17 cellular contexts compared by ENCODE assay signal in genomic region chr5:160496334-160496733, GRCh38.
DNase-seq lines count a peak whose midpoint lies in the region; ATAC-seq, FAIRE-seq and TF ChIP-seq lines count a peak whose summit lies in the region.
"Had no signal": no experiment of that assay in that cellular context is flagged by ENCODE, and none has a peak within 500 bp of the region (broad histone marks: within the 10 kb centered on the region; RNA-seq: fewer than 3 reads in every experiment).

No MANE protein-coding gene starts in this region.

- TF ChIP-seq CTCF in gastroesophageal sphincter (IDR thresholded peaks at IDR 0.05) (no peak), PC-3 (conservative IDR thresholded peaks at IDR 0.05; ENCODE audit: low read depth, low read length) (no peak), GM10248 (IDR thresholded peaks at IDR 0.05; ENCODE audit: control extremely low read depth, extremely low read depth, low read depth, missing control alignments) (no peak)

- ATAC-seq in GM18502 (IDR thresholded peaks at IDR 0.05; ENCODE audit: poor library complexity, unreplicated experiment) (peak; percentile 63), GM19023 (IDR thresholded peaks at IDR 0.05; ENCODE audit: unreplicated experiment) (peak; percentile 54), HG02642 (IDR thresholded peaks at IDR 0.05; ENCODE audit: poor library complexity, unreplicated experiment) (peak; percentile 70), gastroesophageal sphincter (no peak), PC-3 (no peak)
- ATAC-seq: body of pancreas had no signal

- H3K27ac ChIP-seq in gastroesophageal sphincter (no peak overlapping the region), PC-3 (ENCODE audit: low read length) (no peak overlapping the region), mesendoderm (ENCODE audit: low read depth, low read length) (no peak overlapping the region)
- H3K27ac ChIP-seq: body of pancreas, RWPE1, skin epidermis had no signal

- H3K9me2 ChIP-seq in PC-3 (replicated peaks; ENCODE audit: low read length), result no peaks in the 10 kb centered on the region

- 63 to 82% methylated on average over 4 to 5 of the region's 6 CpGs for WGBS in gastroesophageal sphincter (ENCODE audit: low coverage in 1 of 2), 2 donors
- WGBS in mesendoderm (ENCODE audit: extremely low coverage, insufficient coverage, low lambda C conversion rate), result no CpG with 5 or more reads among the region's 6 CpGs

- H3K4me3 ChIP-seq in gastroesophageal sphincter, result no peak overlapping the region
- H3K4me3 ChIP-seq in PC-3 (ENCODE audit: low read length), result no peak overlapping the region
- no peak overlapping the region for H3K4me3 ChIP-seq in mesendoderm (ENCODE audit: low read length)
- H3K4me3 ChIP-seq: body of pancreas, skin epidermis had no signal

- no peak overlapping the region for H4K5ac ChIP-seq in mesendoderm (ENCODE audit: low read length)

- no peak for TF ChIP-seq EP300 in gastroesophageal sphincter (IDR thresholded peaks at IDR 0.05)

- no peak overlapping the region for H2BK120ac ChIP-seq in mesendoderm (ENCODE audit: low read depth, low read length)

- H3K79me2 ChIP-seq in PC-3 (ENCODE audit: low read length) (no peaks in the 10 kb centered on the region), mesendoderm (ENCODE audit: control insufficient read depth, insufficient read depth, low read length) (no peaks in the 10 kb centered on the region)

- H3K9ac ChIP-seq in PC-3 (ENCODE audit: low read length), result no peak overlapping the region
- H3K9ac ChIP-seq in mesendoderm (ENCODE audit: low read length), result no peak overlapping the region

- POLR2A ChIA-PET in PC-3 (lab: Charles Lee; ENCODE audit: unreplicated experiment), result no interaction called here
- POLR2A ChIA-PET in GM10248 (lab: Yijun Ruan, JAX), result no interaction called here

- no peak for TF ChIP-seq POLR2A in gastroesophageal sphincter (IDR thresholded peaks at IDR 0.05)

- H3K9me3 ChIP-seq in gastroesophageal sphincter (no peaks in the 10 kb centered on the region), PC-3 (ENCODE audit: low read length) (no peaks in the 10 kb centered on the region)
- H3K9me3 ChIP-seq: body of pancreas had no signal

- DNase-seq in HTR-8/SVneo (ENCODE audit: insufficient read length, low spot score), result no peak
- no peak for DNase-seq in PC-3
- no peak for DNase-seq in GM10248 (ENCODE audit: extremely low spot score)
- no peak for DNase-seq in mesendoderm
- DNase-seq: body of pancreas, GF-D8, NCI-H1436, NCI-H524, nephron progenitor cell, T-helper 9 cell, trophoblast cell had no signal

- H3K4ac ChIP-seq in mesendoderm (ENCODE audit: low read depth, low read length), result no peak overlapping the region

- H3K36me3 ChIP-seq in gastroesophageal sphincter, result no peaks in the 10 kb centered on the region
- no peaks in the 10 kb centered on the region for H3K36me3 ChIP-seq in PC-3 (ENCODE audit: low read depth, low read length)
- H3K36me3 ChIP-seq in mesendoderm (ENCODE audit: control insufficient read depth, insufficient read depth, low read length), result no peaks in the 10 kb centered on the region

- H3K4me2 ChIP-seq in PC-3 (ENCODE audit: low read length) (no peak overlapping the region), mesendoderm (ENCODE audit: low read length) (no peak overlapping the region)

- BruUV-seq in PC-3 (replicated peaks; lab: Mats Ljungman, UMichigan), result no TSS peak

- H4K20me1 ChIP-seq in PC-3 (ENCODE audit: low read length), result no peaks in the 10 kb centered on the region

- CTCF ChIA-PET in PC-3 (lab: Charles Lee), result no interaction called here
- CTCF ChIA-PET in GM10248 (lab: Yijun Ruan, JAX), result interaction anchor here (1.5 to 4.5 kb wide), 2 partner anchors 12 to 39 kb away, joined by 3 to 18 read pairs; no protein-coding TSS in a partner anchor

- no peak overlapping the region for H3K18ac ChIP-seq in mesendoderm (ENCODE audit: low read length)

- H3K79me1 ChIP-seq in mesendoderm (ENCODE audit: low read length), result no peaks in the 10 kb centered on the region

- no peaks in the 10 kb centered on the region for H3K4me1 ChIP-seq in gastroesophageal sphincter
- H3K4me1 ChIP-seq in PC-3 (ENCODE audit: insufficient read depth, low read length), result no peaks in the 10 kb centered on the region; the same call in 1 of the 2 replicates
- H3K4me1 ChIP-seq in mesendoderm (ENCODE audit: control insufficient read depth, low read depth, low read length), result no peaks in the 10 kb centered on the region
- H3K4me1 ChIP-seq: body of pancreas had no signal

- H3F3A ChIP-seq in PC-3 (ENCODE audit: low read length, unreplicated experiment), result no peaks in the 10 kb centered on the region

- no peak overlapping the region for H2BK5ac ChIP-seq in mesendoderm (ENCODE audit: low read length)

- intact Hi-C loops in PC-3 (cut with micrococcal nuclease), result no loop called here

- H3K56ac ChIP-seq in mesendoderm (ENCODE audit: low read length), result no peak overlapping the region

- peak; percentile 40 for FAIRE-seq in HTR-8/SVneo (lab: Jason Lieb, UNC)

- no peak overlapping the region for H2AK5ac ChIP-seq in mesendoderm (ENCODE audit: low read length)

- no peak overlapping the region for H2BK15ac ChIP-seq in mesendoderm (replicated peaks; ENCODE audit: low read depth)

- no peak overlapping the region for H3K23ac ChIP-seq in mesendoderm (ENCODE audit: low read length)

- H3K27me3 ChIP-seq in gastroesophageal sphincter (peaks cover 22% of the 10 kb centered on the region), PC-3 (ENCODE audit: low read length) (no peaks in the 10 kb centered on the region), mesendoderm (ENCODE audit: insufficient read depth, low read length, poor library complexity) (no peaks in the 10 kb centered on the region)
- H3K27me3 ChIP-seq: body of pancreas had no signal

- H4K8ac ChIP-seq in mesendoderm (ENCODE audit: low read depth, low read length), result no peak overlapping the region

- no peak overlapping the region for H2AFZ ChIP-seq in PC-3 (ENCODE audit: low read length)

Comparison
In these comparisons a context has a peak if more than half of its experiments do, and no peak if none do; other contexts are left out.
1. ATAC-seq: peak in GM18502 (single experiment), GM19023 (single experiment) and HG02642 (single experiment); none in gastroesophageal sphincter (single experiment) and PC-3 (single experiment).